ENCODE assay signal across 8 cellular contexts in genomic region chr17:74776990-74777389, GRCh38. TPM values are rescaled to one million over a fixed set of nuclear protein-coding genes. Genes with fewer than 3 reads are reported as not detected.
DNase-seq lines count a peak whose midpoint lies in the region; ATAC-seq and TF ChIP-seq lines count a peak whose summit lies in the region.

No MANE protein-coding gene starts in this region.

- peaks cover 23% of the 10 kb centered on the region for H3K79me2 ChIP-seq in neural cell (replicated peaks; ENCODE audit: insufficient read depth, low read length)

- H3K36me3 ChIP-seq in effector memory CD4-positive, alpha-beta T cell (ENCODE audit: control insufficient read depth, insufficient read depth, low read length) = peaks cover 12% of the 10 kb centered on the region
- no peaks in the 10 kb centered on the region for H3K36me3 ChIP-seq in neural cell (ENCODE audit: insufficient read depth, low read length)

- H3K9ac ChIP-seq in neural cell (ENCODE audit: low read length) = peak overlapping the region; percentile 76

- no peak for TF ChIP-seq EP300 in neural cell (conservative IDR thresholded peaks at IDR 0.05; ENCODE audit: poor library complexity, severe bottlenecking)

- TF ChIP-seq RAD21 in neural cell (conservative IDR thresholded peaks at IDR 0.05) = no peak

- peak; percentile 19 for DNase-seq in NCI-H69 (lab: John Stamatoyannopoulos, UW)
- DNase-seq in effector memory CD4-positive, alpha-beta T cell = no peak
- DNase-seq in kidney tubule cell (ENCODE audit: low spot score) = no peak
- DNase-seq in epidermal melanocyte (ENCODE audit: insufficient read length, low spot score) = no peak

- ATAC-seq in HG02981 (IDR thresholded peaks at IDR 0.05; ENCODE audit: unreplicated experiment) (no peak), HG03039 (IDR thresholded peaks at IDR 0.05; ENCODE audit: unreplicated experiment) (no peak)

- peak overlapping the region; percentile 83 for H3K27ac ChIP-seq in C4-2B
- peak overlapping the region; percentile 74 for H3K27ac ChIP-seq in effector memory CD4-positive, alpha-beta T cell (ENCODE audit: insufficient read depth, low read length, poor library complexity, severe bottlenecking)
- no peak overlapping the region for H3K27ac ChIP-seq in neural cell (ENCODE audit: low read length)

- H3K9me2 ChIP-seq in neural cell (ENCODE audit: insufficient read depth, low read length) = no peaks in the 10 kb centered on the region

- H3K4me2 ChIP-seq in neural cell (ENCODE audit: low read length) = peak overlapping the region; percentile 28

- peaks cover 46% of the 10 kb centered on the region for H3K4me1 ChIP-seq in effector memory CD4-positive, alpha-beta T cell (ENCODE audit: control insufficient read depth, insufficient read depth, low read length, poor library complexity, severe bottlenecking)

- no peak for TF ChIP-seq CTCF in C4-2B (conservative IDR thresholded peaks at IDR 0.05)
- TF ChIP-seq CTCF in neural cell (IDR thresholded peaks at IDR 0.05; ENCODE audit: poor library complexity, severe bottlenecking) = no peak

- no peaks in the 10 kb centered on the region for H4K20me1 ChIP-seq in neural cell (ENCODE audit: insufficient read depth)

- no peaks in the 10 kb centered on the region for H3K9me3 ChIP-seq in effector memory CD4-positive, alpha-beta T cell (ENCODE audit: control insufficient read depth, low read length)
- H3K9me3 ChIP-seq in neural cell (ENCODE audit: low read length) = no peaks in the 10 kb centered on the region

- peak overlapping the region; percentile 69 for H2AFZ ChIP-seq in neural cell (ENCODE audit: low read depth, low read length)

- H3F3A ChIP-seq in neural cell (ENCODE audit: insufficient read depth, low read length, poor library complexity, severe bottlenecking) = no peaks in the 10 kb centered on the region

- peak overlapping the region; percentile 70 for H3K4me3 ChIP-seq in effector memory CD4-positive, alpha-beta T cell (ENCODE audit: insufficient read depth, low read depth, low read length, poor library complexity, severe bottlenecking)
- peak overlapping the region; percentile 91 for H3K4me3 ChIP-seq in neural cell (ENCODE audit: low read length)

- no peaks in the 10 kb centered on the region for H3K27me3 ChIP-seq in effector memory CD4-positive, alpha-beta T cell (replicated peaks; ENCODE audit: control insufficient read depth, insufficient read depth, low read length, poor library complexity, severe bottlenecking)
- H3K27me3 ChIP-seq in neural cell (ENCODE audit: insufficient read depth, low read depth, low read length) = no peaks in the 10 kb centered on the region

TF ChIP-seq in neural cell, 6 proteins besides CTCF, POLR2A, EP300 and RAD21:
- TF ChIP-seq TAF1 (IDR thresholded peaks at IDR 0.05; ENCODE audit: low read depth) (no peak), MXI1 (conservative IDR thresholded peaks at IDR 0.05; ENCODE audit: poor library complexity, severe bottlenecking) (no peak), EZH2 (IDR thresholded peaks at IDR 0.05; ENCODE audit: borderline replicate concordance, insufficient read depth, low read length, poor library complexity, severe bottlenecking) (no peak), POLR2AphosphoS5 (IDR thresholded peaks at IDR 0.05) (no peak), SMC3 (conservative IDR thresholded peaks at IDR 0.05; ENCODE audit: poor library complexity) (no peak)
- TF ChIP-seq, protein P1, sequence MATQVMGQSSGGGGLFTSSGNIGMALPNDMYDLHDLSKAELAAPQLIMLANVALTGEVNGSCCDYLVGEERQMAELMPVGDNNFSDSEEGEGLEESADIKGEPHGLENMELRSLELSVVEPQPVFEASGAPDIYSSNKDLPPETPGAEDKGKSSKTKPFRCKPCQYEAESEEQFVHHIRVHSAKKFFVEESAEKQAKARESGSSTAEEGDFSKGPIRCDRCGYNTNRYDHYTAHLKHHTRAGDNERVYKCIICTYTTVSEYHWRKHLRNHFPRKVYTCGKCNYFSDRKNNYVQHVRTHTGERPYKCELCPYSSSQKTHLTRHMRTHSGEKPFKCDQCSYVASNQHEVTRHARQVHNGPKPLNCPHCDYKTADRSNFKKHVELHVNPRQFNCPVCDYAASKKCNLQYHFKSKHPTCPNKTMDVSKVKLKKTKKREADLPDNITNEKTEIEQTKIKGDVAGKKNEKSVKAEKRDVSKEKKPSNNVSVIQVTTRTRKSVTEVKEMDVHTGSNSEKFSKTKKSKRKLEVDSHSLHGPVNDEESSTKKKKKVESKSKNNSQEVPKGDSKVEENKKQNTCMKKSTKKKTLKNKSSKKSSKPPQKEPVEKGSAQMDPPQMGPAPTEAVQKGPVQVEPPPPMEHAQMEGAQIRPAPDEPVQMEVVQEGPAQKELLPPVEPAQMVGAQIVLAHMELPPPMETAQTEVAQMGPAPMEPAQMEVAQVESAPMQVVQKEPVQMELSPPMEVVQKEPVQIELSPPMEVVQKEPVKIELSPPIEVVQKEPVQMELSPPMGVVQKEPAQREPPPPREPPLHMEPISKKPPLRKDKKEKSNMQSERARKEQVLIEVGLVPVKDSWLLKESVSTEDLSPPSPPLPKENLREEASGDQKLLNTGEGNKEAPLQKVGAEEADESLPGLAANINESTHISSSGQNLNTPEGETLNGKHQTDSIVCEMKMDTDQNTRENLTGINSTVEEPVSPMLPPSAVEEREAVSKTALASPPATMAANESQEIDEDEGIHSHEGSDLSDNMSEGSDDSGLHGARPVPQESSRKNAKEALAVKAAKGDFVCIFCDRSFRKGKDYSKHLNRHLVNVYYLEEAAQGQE (IDR thresholded peaks at IDR 0.05; ENCODE audit: borderline replicate concordance) = no peak

RNA-seq across cellular contexts. Expression of gene NAT9, which starts 0.8 kb away (rescaled TPM):
- polyA plus RNA-seq in neural cell = 232 and 243 TPM in 2 replicates
- polyA minus RNA-seq in neural cell = 34.1 and 35.2 TPM in 2 replicates

RNA-seq across cellular contexts. Expression of gene NHERF1, which starts 28.6 kb away (rescaled TPM):
- 0.51 and 1.3 TPM in 2 replicates for polyA plus RNA-seq in neural cell
- 0.81 and 1.2 TPM in 2 replicates for polyA minus RNA-seq in neural cell

RNA-seq across cellular contexts. Expression of gene RAB37, which starts 39.9 kb away (rescaled TPM):
- polyA plus RNA-seq in neural cell = 0.32 TPM in 1 of 2 replicates, not detected in the other
- polyA minus RNA-seq in neural cell = not detected in 2 replicates
